18 cellular contexts compared by ENCODE assay signal in the genomic region with DNA sequence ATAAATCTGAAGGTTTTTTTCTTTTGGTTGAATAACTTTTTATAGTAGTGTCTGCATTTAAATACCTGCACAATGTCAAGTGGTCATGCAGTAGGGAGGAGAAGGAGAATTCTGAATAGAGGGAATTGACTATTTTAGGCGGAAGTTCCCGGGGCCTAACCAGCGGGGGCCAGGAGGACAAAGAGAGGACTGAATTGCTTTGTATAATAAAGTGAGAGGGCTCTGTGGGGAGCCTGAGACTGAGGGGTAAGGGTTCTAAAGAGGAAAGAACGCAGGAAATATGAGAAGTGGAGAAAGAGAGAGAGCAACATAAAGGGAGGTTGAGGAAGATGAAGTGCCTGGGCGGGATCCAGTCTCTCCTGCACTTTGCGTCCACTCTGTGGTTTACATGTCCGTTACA.
DNase-seq lines count a peak whose midpoint lies in the region; ATAC-seq and TF ChIP-seq lines count a peak whose summit lies in the region.
"Had no signal": no experiment of that assay in that cellular context is flagged by ENCODE, and none has a peak within 500 bp of the region (broad histone marks: within the 10 kb centered on the region; RNA-seq: fewer than 3 reads in every experiment).

No MANE protein-coding gene starts in this region.

- WGBS in ectodermal cell, 2 experiments = 7 to 8% methylated on average over 7 of the region's 7 CpGs
- WGBS in SK-N-SH (ENCODE audit: low lambda C conversion rate) = 62% methylated on average over 7 of the region's 7 CpGs

- H3K9ac ChIP-seq in SK-N-SH = no peak overlapping the region
- H3K9ac ChIP-seq: GM23248 had no signal

- H3K9me3 ChIP-seq in ectodermal cell (ENCODE audit: control insufficient read depth, low read length) (no peaks in the 10 kb centered on the region), SK-N-SH (no peaks in the 10 kb centered on the region)

- H3K36me3 ChIP-seq in ectodermal cell (ENCODE audit: control insufficient read depth, insufficient read depth, low read length) (no peaks in the 10 kb centered on the region), SK-N-SH (replicated peaks in 1 of 2; ENCODE audit: control insufficient read depth in 1 of 2, insufficient read depth in 2 of 2, low read length in 1 of 2) (no peaks in the 10 kb centered on the region)

- TF ChIP-seq EP300 in SK-N-SH (IDR thresholded peaks at IDR 0.05; ENCODE audit: borderline replicate concordance in 1 of 2, low read depth in 1 of 2, low read length in 1 of 2) = no peak

- H3K36me3 Mint-ChIP-seq in HFFc6 (ENCODE audit: low read depth) = peaks cover 20% of the 10 kb centered on the region

- no peaks in the 10 kb centered on the region for H3K27me3 ChIP-seq in ectodermal cell (ENCODE audit: control insufficient read depth, insufficient read depth, low read length, poor library complexity, severe bottlenecking)
- H3K27me3 ChIP-seq in SK-N-SH (ENCODE audit: insufficient read depth) = no peaks in the 10 kb centered on the region

- H3K9me2 ChIP-seq in SK-N-SH = no peaks in the 10 kb centered on the region

- H3K9me3 Mint-ChIP-seq in HFFc6 = peaks cover 21% of the 10 kb centered on the region

- H2AFZ ChIP-seq in SK-N-SH (ENCODE audit: low read depth) = no peak overlapping the region
- H2AFZ ChIP-seq: GM23248 had no signal

- H3K4me1 Mint-ChIP-seq in HFFc6 (ENCODE audit: low read depth) = peaks cover 13% of the 10 kb centered on the region

- H3K4me3 Mint-ChIP-seq in HFFc6 = no peak overlapping the region

- peaks cover 3% of the 10 kb centered on the region; the same call in 1 of the 2 replicates for H3K27me3 Mint-ChIP-seq in HFFc6 (ENCODE audit: insufficient read depth)

- DNase-seq in DMS79 treated with DMSO at 0.1 percent for 48 hours (lab: John Stamatoyannopoulos, UW) (peak; percentile 41), NCI-H128 (lab: John Stamatoyannopoulos, UW; ENCODE audit: unreplicated experiment) (peak; percentile 4), iPS-NIHi11 (ENCODE audit: low spot score) (peak; percentile 75), HFFc6 (no peak), SK-N-SH (no peak)
- DNase-seq in NK-92 treated with Interleukin-12 subunit alpha and Interleukin-12 subunit beta, amount 100 ng/mL, for 24 hours (lab: John Stamatoyannopoulos, UW) = no peak
- DNase-seq: COR-L47, DMS153, GM23248, IMR-90, Kasumi-1, NCI-H2029 treated with DMSO at 0.1 percent for 48 hours, NCI-H446, SHP77 treated with DMSO at 0.1 percent for 48 hours had no signal

- no peaks in the 10 kb centered on the region for H3F3A ChIP-seq in SK-N-SH (replicated peaks; ENCODE audit: insufficient read depth)

- no peak overlapping the region for H3K4me3 ChIP-seq in ectodermal cell (ENCODE audit: insufficient read depth, low read depth, low read length)
- H3K4me3 ChIP-seq in SK-N-SH (ENCODE audit: low read depth in 2 of 2, low read length in 1 of 2) = no peak overlapping the region
- H3K4me3 ChIP-seq: GM12878, GM23248 had no signal

- no peaks in the 10 kb centered on the region for H4K20me1 ChIP-seq in SK-N-SH (ENCODE audit: insufficient read depth)

- no peaks in the 10 kb centered on the region for H3K79me2 ChIP-seq in SK-N-SH (ENCODE audit: insufficient read depth)

- CTCF ChIA-PET in SK-N-SH (lab: Yijun Ruan, JAX) = no interaction called here

- ATAC-seq in HG03354 (IDR thresholded peaks at IDR 0.05; ENCODE audit: poor library complexity, severe bottlenecking, unreplicated experiment) = no peak
- ATAC-seq: GM12878 had no signal

- no peak for TF ChIP-seq RAD21 in SK-N-SH (IDR thresholded peaks at IDR 0.05; ENCODE audit: low read length)

- H3K27ac Mint-ChIP-seq in HFFc6 = no peak overlapping the region

- H3K27ac ChIP-seq in ectodermal cell (ENCODE audit: insufficient read depth, low read depth, low read length, poor library complexity, severe bottlenecking) = peak overlapping the region; percentile 44
- H3K27ac ChIP-seq in SK-N-SH (ENCODE audit: low read depth in 2 of 2, low read length in 1 of 2) = no peak overlapping the region
- H3K27ac ChIP-seq: C4-2B, GM23248 had no signal

- POLR2A ChIA-PET in SK-N-SH (lab: Yijun Ruan, JAX) = no interaction called here

- TF ChIP-seq CTCF in HFFc6 (IDR thresholded peaks at IDR 0.05) = no peak
- TF ChIP-seq CTCF in SK-N-SH (IDR thresholded peaks at IDR 0.05) = no peak

- H3K4me2 ChIP-seq in SK-N-SH = no peak overlapping the region

- H3K4me1 ChIP-seq in ectodermal cell (ENCODE audit: control insufficient read depth, insufficient read depth, low read length) (peaks cover 12% of the 10 kb centered on the region), SK-N-SH (ENCODE audit: control insufficient read depth in 1 of 2, insufficient read depth in 2 of 2, low read depth in 1 of 2, low read length in 1 of 2) (no peaks in the 10 kb centered on the region)

TF ChIP-seq in SK-N-SH, 30 proteins besides CTCF, POLR2A, EP300 and RAD21:
- TF ChIP-seq TCF12 (IDR thresholded peaks at IDR 0.05) = no peak
- TF ChIP-seq YY1 (IDR thresholded peaks at IDR 0.05; ENCODE audit: low read depth) = no peak

Comparison
In these comparisons a context has a peak if more than half of its experiments do, and no peak if none do; other contexts are left out.
1. DNase-seq: peak in DMS79 treated with DMSO at 0.1 percent for 48 hours (single experiment), NCI-H128 (single experiment) and iPS-NIHi11 (single experiment); none in NK-92 treated with Interleukin-12 subunit alpha and Interleukin-12 subunit beta, amount 100 ng/mL, for 24 hours (single experiment), HFFc6 (single experiment) and SK-N-SH (single experiment).